In the genomic region with DNA sequence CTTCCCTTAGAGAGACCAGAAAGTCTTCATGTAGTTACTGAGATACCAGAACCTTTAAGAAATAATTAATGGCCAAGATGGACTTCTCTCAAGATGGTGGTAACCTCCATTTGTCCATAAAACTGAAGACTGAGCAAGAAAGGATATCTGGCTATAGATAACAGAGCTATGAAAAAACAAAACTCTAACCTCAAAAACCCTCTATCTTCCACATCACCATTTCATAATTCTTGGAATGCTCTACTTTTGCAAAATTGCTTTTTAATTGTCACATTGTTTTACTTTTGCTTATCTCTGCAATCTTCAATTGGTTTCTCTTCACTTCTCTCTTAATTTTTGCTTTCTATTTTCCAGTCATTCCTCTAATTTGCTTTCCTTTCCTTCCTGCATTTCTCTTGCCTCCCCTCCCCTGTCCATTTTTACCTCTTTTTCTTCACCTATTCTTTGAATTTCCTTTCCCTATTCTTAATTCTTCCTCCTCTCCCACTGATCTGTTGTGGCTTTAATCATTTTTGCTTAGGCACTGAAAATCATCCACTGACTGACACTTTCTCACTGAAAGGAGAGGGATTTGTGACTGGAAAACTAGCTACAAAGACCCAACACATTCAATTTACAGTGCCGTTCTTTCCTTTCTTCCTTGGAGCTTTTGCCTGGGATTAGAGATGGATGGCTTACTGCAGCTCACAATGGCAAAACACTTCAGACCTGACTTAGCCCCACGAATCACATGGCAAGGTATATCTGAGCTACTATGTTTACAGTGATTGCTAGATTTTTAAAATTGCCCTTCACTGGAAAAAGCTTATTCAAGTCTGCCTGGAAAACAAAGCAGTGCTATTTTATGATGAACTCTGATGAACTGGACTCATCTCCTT, we compare ENCODE assay signal across 1 cellular context.
TF ChIP-seq lines count a peak whose summit lies in the region.

No MANE protein-coding gene starts in this region.

TF ChIP-seq in neural cell, 6 proteins besides CTCF, POLR2A, EP300 and RAD21 (continued from another document):
- TF ChIP-seq SMC3 (conservative IDR thresholded peaks at IDR 0.05; ENCODE audit: poor library complexity), result no peak
